In genomic region chr9:20618361-20618799, GRCh38 we compare ENCODE assay signal across 9 cellular contexts. TPM values are rescaled to one million over a fixed set of nuclear protein-coding genes. Genes with fewer than 3 reads are reported as not detected.
DNase-seq lines count a peak whose midpoint lies in the region; ATAC-seq and TF ChIP-seq lines count a peak whose summit lies in the region.
"Had no signal": no experiment of that assay in that cellular context is flagged by ENCODE, and none has a peak within 500 bp of the region (broad histone marks: within the 10 kb centered on the region; RNA-seq: fewer than 3 reads in every experiment).

No MANE protein-coding gene starts in this region.

- DNase-seq in COR-L47 (lab: John Stamatoyannopoulos, UW) (peak; percentile 88), LNCaP clone FGC (ENCODE audit: low read depth) (peak; percentile 97), adipocyte (ENCODE audit: low read depth) (peak; percentile 79), lung microvascular endothelial cell (ENCODE audit: low read depth in 2 of 2) (peak; percentile 90 to 93), chondrocyte (ENCODE audit: low spot score) (no peak), germinal center (ENCODE audit: low spot score) (no peak)

- ATAC-seq in HG02938 (IDR thresholded peaks at IDR 0.05; ENCODE audit: unreplicated experiment) = no peak
- no peak for ATAC-seq in GM19467 (IDR thresholded peaks at IDR 0.05; ENCODE audit: unreplicated experiment)

- H3K4me3 ChIP-seq in LNCaP clone FGC (ENCODE audit: low read depth, low read length) (no peak overlapping the region), adipocyte (ENCODE audit: low read length) (no peak overlapping the region)

- no peaks in the 10 kb centered on the region for H3K9me3 Mint-ChIP-seq in chondrocyte (ENCODE audit: low read depth)

- H3K9ac ChIP-seq in adipocyte (ENCODE audit: low read length) = no peak overlapping the region

- peaks cover 17% of the 10 kb centered on the region for H3K4me1 Mint-ChIP-seq in chondrocyte (ENCODE audit: low read depth)

- H3K27me3 Mint-ChIP-seq in chondrocyte (ENCODE audit: low read depth) = no peaks in the 10 kb centered on the region

- no peaks in the 10 kb centered on the region for H3K27me3 ChIP-seq in adipocyte (replicated peaks; ENCODE audit: control insufficient read depth, insufficient read depth, low read length)

- no peak overlapping the region for H3K4me3 Mint-ChIP-seq in chondrocyte (ENCODE audit: unreplicated experiment)

- no peaks in the 10 kb centered on the region for H3K36me3 Mint-ChIP-seq in chondrocyte (ENCODE audit: low read depth)

- H3K36me3 ChIP-seq in adipocyte (ENCODE audit: control insufficient read depth, insufficient read depth, low read length, severe bottlenecking) = no peaks in the 10 kb centered on the region
- H3K36me3 ChIP-seq: cardiac muscle cell had no signal

- H3K9me3 ChIP-seq in adipocyte (ENCODE audit: control insufficient read depth, low read length) = no peaks in the 10 kb centered on the region

- no peak for TF ChIP-seq CTCF in LNCaP clone FGC (IDR thresholded peaks at IDR 0.05; ENCODE audit: control insufficient read depth, extremely low read depth, insufficient read depth)
- no peak for TF ChIP-seq CTCF in chondrocyte (IDR thresholded peaks at IDR 0.05)

- H3K27ac Mint-ChIP-seq in chondrocyte (ENCODE audit: unreplicated experiment) = no peak overlapping the region

- peaks cover 11% of the 10 kb centered on the region for H3K4me1 ChIP-seq in adipocyte (ENCODE audit: control insufficient read depth, insufficient read depth, low read length)

RNA-seq across cellular contexts. Expression of gene MLLT3, which starts 3.9 kb away (rescaled TPM):
- total RNA-seq in lung microvascular endothelial cell = 3.8 and 4.1 TPM in 2 replicates
- total RNA-seq in chondrocyte = 7.7 to 28.9 TPM (median 9.7 TPM) in 3 replicates

Comparison
In these comparisons a context has a peak if more than half of its experiments do, and no peak if none do; other contexts are left out.
1. DNase-seq: peak in COR-L47 (single experiment), LNCaP clone FGC (single experiment), adipocyte (single experiment) and lung microvascular endothelial cell (2 of 2); none in chondrocyte (single experiment) and germinal center (single experiment).